ENCODE assay signal across 8 cellular contexts in genomic region chr9:66900490-66901131, GRCh38. TPM values are rescaled to one million over a fixed set of nuclear protein-coding genes. Genes with fewer than 3 reads are reported as not detected.
DNase-seq lines count a peak whose midpoint lies in the region; ATAC-seq and TF ChIP-seq lines count a peak whose summit lies in the region.
"Not testable (repeated sequence)": the region's sequence is repeated elsewhere in the genome, so short reads cannot be mapped to it uniquely, and the experiment has no call there.

Gene ZNF658, plus strand, starts transcription at chr9:66900725. Its CDS starts 2,837 bp downstream, at chr9:66903562.

- H3K36me3 ChIP-seq in WERI-Rb-1; neuronal stem cell (replicated peaks in 1 of 2; ENCODE audit: control insufficient read depth in 2 of 2, insufficient read depth in 2 of 2, low read length in 2 of 2): not testable (repeated sequence)

- H2BK15ac ChIP-seq in neuronal stem cell (ENCODE audit: low read length): not testable (repeated sequence)

- DNase-seq in CMK (ENCODE audit: low read depth): peak; percentile 12
- peak; percentile 92 for DNase-seq in WERI-Rb-1
- peak; percentile 92 for DNase-seq in astrocyte of the hippocampus (ENCODE audit: low read depth, low spot score)
- DNase-seq in cardiac septum (ENCODE audit: low spot score): peak; percentile 92
- DNase-seq in neuronal stem cell (ENCODE audit: low spot score): peak; percentile 27
- peak; percentile 4 to 35 for DNase-seq in stimulated activated CD8-positive, alpha-beta memory T cell treated with anti-CD3 and anti-CD28 coated beads, Interleukin-4, amount 100 ng/mL, for 1 hour (ENCODE audit: low read depth in 2 of 2, low spot score in 1 of 2)

- H3K27ac ChIP-seq in WERI-Rb-1: peak within 1 kb of the TSS; percentile 28; the same call in 1 of the 2 replicates
- not testable (repeated sequence) for H3K27ac ChIP-seq in neuronal stem cell (replicated peaks; ENCODE audit: low read length)

- H3K79me1 ChIP-seq in neuronal stem cell (ENCODE audit: low read depth, low read length): not testable (repeated sequence)

- H2AK5ac ChIP-seq in neuronal stem cell (ENCODE audit: low read depth, low read length): not testable (repeated sequence)

- intact Hi-C loops in cardiac septum (cut with DNase I): not testable (repeated sequence)

- H3K4me2 ChIP-seq in neuronal stem cell (ENCODE audit: insufficient read depth, low read length, poor library complexity, severe bottlenecking): peak within 1 kb of the TSS; percentile 18

- not testable (repeated sequence) for TF ChIP-seq CTCF in WERI-Rb-1 (IDR thresholded peaks at IDR 0.05; ENCODE audit: low read depth, low read length)

- not testable (repeated sequence) for H2BK120ac ChIP-seq in neuronal stem cell (ENCODE audit: low read depth, low read length)

- not testable (repeated sequence) for H3K4me1 ChIP-seq in neuronal stem cell (ENCODE audit: control insufficient read depth in 2 of 2, insufficient read depth in 1 of 2, low read depth in 1 of 2, low read length in 2 of 2)

- not testable (repeated sequence) for H2BK5ac ChIP-seq in neuronal stem cell (ENCODE audit: low read length)

- H4K91ac ChIP-seq in neuronal stem cell (ENCODE audit: low read depth, low read length, poor library complexity): not testable (repeated sequence)

- not testable (repeated sequence) for H3K14ac ChIP-seq in neuronal stem cell (ENCODE audit: low read length)

- peak; percentile 96 for ATAC-seq in GM21576 (IDR thresholded peaks at IDR 0.05; ENCODE audit: unreplicated experiment)
- ATAC-seq in HG03558 (IDR thresholded peaks at IDR 0.05; ENCODE audit: extremely low read depth, unreplicated experiment): peak; percentile 92

- not testable (repeated sequence) for H3K9me3 ChIP-seq in WERI-Rb-1 (ENCODE audit: severe bottlenecking); neuronal stem cell (replicated peaks in 1 of 2; ENCODE audit: control insufficient read depth in 2 of 2, insufficient read depth in 1 of 2, low read depth in 1 of 2, low read length in 2 of 2)

- no CpG with 5 or more reads among the region's 46 CpGs for WGBS in neuronal stem cell (ENCODE audit: extremely low coverage in 2 of 2, insufficient read length in 2 of 2, insufficient replicate concordance in 1 of 2), 2 donors

- not testable (repeated sequence) for H3K27me3 ChIP-seq in WERI-Rb-1 (ENCODE audit: insufficient read depth, low read depth, severe bottlenecking); neuronal stem cell (ENCODE audit: control insufficient read depth in 3 of 3, insufficient read depth in 3 of 3, low read depth in 1 of 3, low read length in 3 of 3)

- H3K4me3 ChIP-seq in WERI-Rb-1 (ENCODE audit: low read depth, low read length): peak within 1 kb of the TSS; percentile 49
- peak within 1 kb of the TSS; percentile 40 to 75 for H3K4me3 ChIP-seq in neuronal stem cell (ENCODE audit: low read length in 2 of 2)

- not testable (repeated sequence) for H3K4ac ChIP-seq in neuronal stem cell (ENCODE audit: low read length)

- H3K9ac ChIP-seq in neuronal stem cell (ENCODE audit: low read depth, low read length, poor library complexity): not testable (repeated sequence)

- H4K8ac ChIP-seq in neuronal stem cell (ENCODE audit: low read depth, low read length): not testable (repeated sequence)

- H2BK12ac ChIP-seq in neuronal stem cell (ENCODE audit: low read length): not testable (repeated sequence)

- peak within 1 kb of the TSS; percentile 79 for H2AFZ ChIP-seq in neuronal stem cell (ENCODE audit: low read length)

- H3K18ac ChIP-seq in neuronal stem cell (ENCODE audit: low read length): not testable (repeated sequence)

- not testable (repeated sequence) for H3K23ac ChIP-seq in neuronal stem cell (ENCODE audit: low read depth, low read length, poor library complexity)

RNA-seq across cellular contexts. Expression of gene ZNF658, which starts in this region (rescaled TPM):
- total RNA-seq in cardiac septum: 6.4 TPM
- 4.6 TPM for polyA plus RNA-seq in neuronal stem cell (2013, experiment 1 of 2)
- 4.6 TPM for polyA plus RNA-seq in neuronal stem cell (2013, experiment 2 of 2)

Comparison
In these comparisons a context has a peak if more than half of its experiments do, and no peak if none do; other contexts are left out.
1. DNase-seq: peak in every context shown above with its lines; median percentile 92 in WERI-Rb-1; 92 in astrocyte of the hippocampus; 92 in cardiac septum; 27 in neuronal stem cell; 20 in stimulated activated CD8-positive, alpha-beta memory T cell treated with anti-CD3 and anti-CD28 coated beads, Interleukin-4, amount 100 ng/mL, for 1 hour; 12 in CMK.